Comparison of ENCODE assay signal across 8 cellular contexts in the genomic region with DNA sequence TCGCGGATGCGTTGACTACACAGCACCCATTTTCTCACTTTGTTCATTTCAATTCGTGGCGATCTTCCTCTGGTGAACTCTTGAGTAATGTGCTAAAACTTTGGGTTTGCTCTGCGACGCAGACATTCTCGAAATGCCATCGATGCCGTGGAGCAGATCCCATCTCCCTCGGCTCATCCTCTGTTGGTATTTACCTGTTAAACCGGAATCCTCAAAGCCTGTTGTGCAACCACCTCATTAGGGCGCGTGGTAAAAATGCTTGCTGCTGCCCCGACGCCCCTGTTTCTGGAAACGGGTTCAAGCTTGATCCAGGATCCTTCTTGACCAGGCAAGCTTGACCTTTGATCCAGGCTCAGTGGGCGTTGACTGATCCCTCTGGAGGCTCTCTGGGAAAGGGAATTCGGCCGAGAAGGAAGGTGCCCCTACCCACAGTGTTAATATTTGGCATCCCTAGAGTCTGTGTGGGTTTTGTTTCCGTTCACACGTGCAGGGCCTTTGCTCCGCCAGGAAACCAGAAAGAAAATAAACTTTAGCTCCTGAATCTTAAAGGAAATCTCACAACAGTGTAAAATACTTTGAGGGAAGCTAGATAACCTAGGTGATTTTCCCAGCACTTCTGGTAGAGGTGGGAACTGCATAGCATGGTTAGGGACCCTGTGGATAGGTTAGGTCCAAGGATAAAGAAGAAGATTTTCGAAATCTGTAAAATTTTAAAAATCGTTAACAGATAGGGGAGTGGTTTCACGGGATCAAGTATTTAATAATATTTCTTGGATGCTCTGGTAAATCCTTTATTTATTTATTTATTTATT. TPM values are rescaled to one million over a fixed set of nuclear protein-coding genes. Genes with fewer than 3 reads are reported as not detected.
DNase-seq lines count a peak whose midpoint lies in the region; ATAC-seq and TF ChIP-seq lines count a peak whose summit lies in the region.

No MANE protein-coding gene starts in this region.

- ATAC-seq in activated T-helper 17 cell treated with anti-CD3 and anti-CD28 coated beads, Interleukin-2, amount 50 U/mL, for 72 hours (replicated peaks) = peak; percentile 1
- ATAC-seq in HG03469 (IDR thresholded peaks at IDR 0.05; ENCODE audit: unreplicated experiment) = no peak

- H3K4me1 Mint-ChIP-seq in activated T-helper 17 cell treated with anti-CD3 and anti-CD28 coated beads, Interleukin-2, amount 50 U/mL, for 72 hours = peaks cover 19% of the 10 kb centered on the region
- H3K4me1 Mint-ChIP-seq in osteocyte (ENCODE audit: unreplicated experiment) = peaks cover 52% of the 10 kb centered on the region

- peaks cover 61% of the 10 kb centered on the region for H3K36me3 Mint-ChIP-seq in activated T-helper 17 cell treated with anti-CD3 and anti-CD28 coated beads, Interleukin-2, amount 50 U/mL, for 72 hours (ENCODE audit: low read depth)
- peaks cover 2% of the 10 kb centered on the region for H3K36me3 Mint-ChIP-seq in osteocyte (ENCODE audit: unreplicated experiment)

- DNase-seq in activated naive CD4-positive, alpha-beta T cell treated with Interleukin-2 at 50 U/mL for 16 hours = peak; percentile 19
- DNase-seq in activated naive CD4-positive, alpha-beta T cell treated with anti-CD3 and anti-CD28 coated beads, Interleukin-2, amount 50 U/mL, for 16 hours = no peak
- peak; percentile 32 for DNase-seq in NCI-H226
- peak; percentile 78 for DNase-seq in glomerular visceral epithelial cell (ENCODE audit: extremely low spot score)
- DNase-seq in osteocyte (ENCODE audit: extremely low spot score, unreplicated experiment) = peak; percentile 68
- DNase-seq in GM10248 (ENCODE audit: extremely low spot score) = no peak

- POLR2A ChIA-PET in GM10248 (lab: Yijun Ruan, JAX) = interaction anchor here (0.6 kb wide), 1 partner anchor 1504 kb away, joined by 3 read pairs; no protein-coding TSS in a partner anchor

- no peak for TF ChIP-seq CTCF in osteocyte (IDR thresholded peaks at IDR 0.05)
- no peak for TF ChIP-seq CTCF in GM10248 (IDR thresholded peaks at IDR 0.05; ENCODE audit: control extremely low read depth, extremely low read depth, low read depth, missing control alignments)

- no peaks in the 10 kb centered on the region for H3K9me3 Mint-ChIP-seq in activated T-helper 17 cell treated with anti-CD3 and anti-CD28 coated beads, Interleukin-2, amount 50 U/mL, for 72 hours
- no peaks in the 10 kb centered on the region for H3K9me3 Mint-ChIP-seq in osteocyte (ENCODE audit: unreplicated experiment)

- H3K4me3 Mint-ChIP-seq in activated T-helper 17 cell treated with anti-CD3 and anti-CD28 coated beads, Interleukin-2, amount 50 U/mL, for 72 hours = peak overlapping the region; percentile 86
- H3K4me3 Mint-ChIP-seq in osteocyte (ENCODE audit: unreplicated experiment) = peak overlapping the region; percentile 87

- CTCF ChIA-PET in GM10248 (lab: Yijun Ruan, JAX) = interaction anchor here (1.2 to 1.5 kb wide), 2 partner anchors 10 to 59 kb away, joined by 3 to 4 read pairs; no protein-coding TSS in a partner anchor

- H3K27me3 Mint-ChIP-seq in activated T-helper 17 cell treated with anti-CD3 and anti-CD28 coated beads, Interleukin-2, amount 50 U/mL, for 72 hours = no peaks in the 10 kb centered on the region
- peaks cover 3% of the 10 kb centered on the region for H3K27me3 Mint-ChIP-seq in osteocyte (ENCODE audit: unreplicated experiment)

- H3K27ac Mint-ChIP-seq in activated T-helper 17 cell treated with anti-CD3 and anti-CD28 coated beads, Interleukin-2, amount 50 U/mL, for 72 hours = peak overlapping the region; percentile 98
- H3K27ac Mint-ChIP-seq in osteocyte (ENCODE audit: unreplicated experiment) = peak overlapping the region; percentile 91

RNA-seq across cellular contexts. Expression of a gene that starts 1.0 kb away (rescaled TPM):
- 100 to 1,000 TPM in 1 of 2 donors, 10 to 100 TPM in 1; 88.5 to 105 TPM for total RNA-seq in activated T-helper 17 cell treated with anti-CD3 and anti-CD28 coated beads, Interleukin-2, amount 50 U/mL, for 72 hours
- 97.8 and 111 TPM in 2 replicates for total RNA-seq in osteocyte

Comparison
In these comparisons a context has a peak if more than half of its experiments do, and no peak if none do; other contexts are left out.
1. DNase-seq: peak in activated naive CD4-positive, alpha-beta T cell treated with Interleukin-2 at 50 U/mL for 16 hours (single experiment), NCI-H226 (single experiment), glomerular visceral epithelial cell (single experiment) and osteocyte (single experiment); none in activated naive CD4-positive, alpha-beta T cell treated with anti-CD3 and anti-CD28 coated beads, Interleukin-2, amount 50 U/mL, for 16 hours (single experiment) and GM10248 (single experiment).